Comparison of ENCODE assay signal across 8 cellular contexts in genomic region chr1:44031051-44031899, GRCh38. TPM values are rescaled to one million over a fixed set of nuclear protein-coding genes. Genes with fewer than 3 reads are reported as not detected.
DNase-seq lines count a peak whose midpoint lies in the region; ATAC-seq, FAIRE-seq and TF ChIP-seq lines count a peak whose summit lies in the region.

Gene SLC6A9 (minus strand): TSS chr1:44031462. CDS start chr1:44024277, 7,185 bp downstream.

- H3K4me2 ChIP-seq in DND-41 (ENCODE audit: insufficient read depth, low read length) (peak within 1 kb of the TSS; percentile 78), endothelial cell of umbilical vein (ENCODE audit: insufficient read depth, low read length) (peak within 1 kb of the TSS; percentile 79)

- H3K27ac Mint-ChIP-seq in stimulated activated naive CD8-positive, alpha-beta T cell treated with anti-CD3 and anti-CD28 coated beads, Interleukin-15, Interleukin-2, amounts not matched to agents 100 ng/mL and 50 ng/mL, for 24 hours: peak within 1 kb of the TSS; percentile 79

- H3K9me3 ChIP-seq in DND-41 (ENCODE audit: insufficient read depth, low read length, severe bottlenecking): no peaks in the 10 kb centered on the region
- H3K9me3 ChIP-seq in endothelial cell of umbilical vein (replicated peaks; ENCODE audit: control insufficient read depth, insufficient read depth, low read length): no peaks in the 10 kb centered on the region
- no peaks in the 10 kb centered on the region for H3K9me3 ChIP-seq in muscle layer of colon (ENCODE audit: low read length)

- H3K4me1 ChIP-seq in DND-41 (ENCODE audit: insufficient read depth, low read length): peaks cover 29% of the 10 kb centered on the region
- H3K4me1 ChIP-seq in endothelial cell of umbilical vein (ENCODE audit: control insufficient read depth, extremely low read depth, insufficient read depth, low read length): peaks cover 7% of the 10 kb centered on the region
- H3K4me1 ChIP-seq in muscle layer of colon (ENCODE audit: insufficient read depth, low read length): peaks cover 60% of the 10 kb centered on the region

- no peaks in the 10 kb centered on the region for H3K9me3 Mint-ChIP-seq in stimulated activated naive CD8-positive, alpha-beta T cell treated with anti-CD3 and anti-CD28 coated beads, Interleukin-15, Interleukin-2, amounts not matched to agents 100 ng/mL and 50 ng/mL, for 24 hours

- H3K27me3 Mint-ChIP-seq in stimulated activated naive CD8-positive, alpha-beta T cell treated with anti-CD3 and anti-CD28 coated beads, Interleukin-15, Interleukin-2, amounts not matched to agents 100 ng/mL and 50 ng/mL, for 24 hours: no peaks in the 10 kb centered on the region

- no peaks in the 10 kb centered on the region for H3K36me3 Mint-ChIP-seq in stimulated activated naive CD8-positive, alpha-beta T cell treated with anti-CD3 and anti-CD28 coated beads, Interleukin-15, Interleukin-2, amounts not matched to agents 100 ng/mL and 50 ng/mL, for 24 hours (ENCODE audit: low read depth)

- dilution Hi-C loops in endothelial cell of umbilical vein (cut with MboI; ENCODE audit: extremely low pct_ligation_motif_present, low sequenced_read_pairs): no loop called here

- H4K20me1 ChIP-seq in DND-41 (ENCODE audit: insufficient read depth, low read length): no peaks in the 10 kb centered on the region; the same call in 1 of the 2 replicates
- H4K20me1 ChIP-seq in endothelial cell of umbilical vein (replicated peaks; ENCODE audit: control insufficient read depth, extremely low read depth, insufficient read depth, low read length): no peaks in the 10 kb centered on the region

- no TSS peak for BruUV-seq in endothelial cell of umbilical vein (replicated peaks; lab: Mats Ljungman, UMichigan)

- DNase-seq in DND-41 (peak; percentile 61), NCI-H146 treated with DMSO at 0.1 percent for 48 hours (lab: John Stamatoyannopoulos, UW; ENCODE audit: unreplicated experiment) (peak; percentile 10), endothelial cell of umbilical vein (ENCODE audit: low read depth, low spot score) (peak; percentile 34)
- peak in 2 of 3 experiments; percentile 17 to 23 for DNase-seq in activated CD8-positive, alpha-beta memory T cell treated with anti-CD3 and anti-CD28 coated beads for 48 hours (ENCODE audit: low read depth in 2 of 3, low spot score in 2 of 3)

- H3K36me3 ChIP-seq in DND-41 (ENCODE audit: insufficient read depth, low read length): no peaks in the 10 kb centered on the region
- no peaks in the 10 kb centered on the region for H3K36me3 ChIP-seq in endothelial cell of umbilical vein (ENCODE audit: control insufficient read depth in 2 of 2, extremely low read depth in 1 of 2, insufficient read depth in 2 of 2, low read length in 2 of 2)
- H3K36me3 ChIP-seq in muscle layer of colon (ENCODE audit: insufficient read depth, low read length): no peaks in the 10 kb centered on the region

- POLR2A ChIA-PET in endothelial cell of umbilical vein (lab: Charles Lee): interaction anchor here (0.6 kb wide), 1 partner anchor 62 kb away, joined by 3 read pairs; the partner anchor contains the start of gene DPH2

- peaks cover 18% of the 10 kb centered on the region for H3K27me3 ChIP-seq in DND-41 (ENCODE audit: insufficient read depth, low read length, poor library complexity)
- no peaks in the 10 kb centered on the region for H3K27me3 ChIP-seq in endothelial cell of umbilical vein (ENCODE audit: control insufficient read depth in 2 of 2, insufficient read depth in 2 of 2, low read length in 2 of 2)
- no peaks in the 10 kb centered on the region for H3K27me3 ChIP-seq in muscle layer of colon (ENCODE audit: control insufficient read depth in 1 of 2, insufficient read depth in 2 of 2, low read length in 2 of 2)

- no peak for TF ChIP-seq POLR2A in endothelial cell of umbilical vein (IDR thresholded peaks at IDR 0.05; ENCODE audit: low read depth, low read length)

- H3K9ac ChIP-seq in DND-41 (ENCODE audit: low read depth, low read length): peak within 1 kb of the TSS; percentile 70
- H3K9ac ChIP-seq in endothelial cell of umbilical vein (replicated peaks; ENCODE audit: extremely low read depth, insufficient read depth, low read length): peak within 1 kb of the TSS; percentile 48
- H3K9ac ChIP-seq in muscle layer of colon (ENCODE audit: low read length): no peak within 1 kb of the TSS

- ATAC-seq in DND-41 (ENCODE audit: insufficient read depth, low read depth): peak; percentile 30
- ATAC-seq in GM21529 (IDR thresholded peaks at IDR 0.05; ENCODE audit: unreplicated experiment): no peak
- no peak for ATAC-seq in GM19397 (IDR thresholded peaks at IDR 0.05; ENCODE audit: unreplicated experiment)

- H3K27ac ChIP-seq in DND-41 (ENCODE audit: low read length): peak within 1 kb of the TSS; percentile 46
- no peak within 1 kb of the TSS for H3K27ac ChIP-seq in endothelial cell of umbilical vein (ENCODE audit: insufficient read depth, low read depth, low read length)
- H3K27ac ChIP-seq in muscle layer of colon (ENCODE audit: low read depth, low read length): peak within 1 kb of the TSS; percentile 94

- peaks cover 25% of the 10 kb centered on the region for H3K4me1 Mint-ChIP-seq in stimulated activated naive CD8-positive, alpha-beta T cell treated with anti-CD3 and anti-CD28 coated beads, Interleukin-15, Interleukin-2, amounts not matched to agents 100 ng/mL and 50 ng/mL, for 24 hours (ENCODE audit: low read depth)

- peak within 1 kb of the TSS; percentile 86 for H3K4me3 Mint-ChIP-seq in stimulated activated naive CD8-positive, alpha-beta T cell treated with anti-CD3 and anti-CD28 coated beads, Interleukin-15, Interleukin-2, amounts not matched to agents 100 ng/mL and 50 ng/mL, for 24 hours

- TF ChIP-seq CTCF in DND-41 (IDR thresholded peaks at IDR 0.05; ENCODE audit: borderline replicate concordance, extremely low read depth, low read length, poor library complexity, severe bottlenecking) (no peak), endothelial cell of umbilical vein (IDR thresholded peaks at IDR 0.05; ENCODE audit: extremely low read depth in 1 of 2, insufficient read depth in 1 of 2, low read depth in 1 of 2, low read length in 2 of 2) (no peak)

- H2AFZ ChIP-seq in DND-41 (ENCODE audit: low read depth, low read length) (peak within 1 kb of the TSS; percentile 98), endothelial cell of umbilical vein (ENCODE audit: low read depth, low read length) (peak within 1 kb of the TSS; percentile 74)

- intact Hi-C loops in endothelial cell of umbilical vein (cut with micrococcal nuclease): loop anchor here (2.0 to 5.0 kb wide), 2 partner anchors 39 to 62 kb away; partner anchors contain the start of gene CCDC24

- FAIRE-seq in endothelial cell of umbilical vein (lab: Jason Lieb, UNC): peak; percentile 64

- H3K9me1 ChIP-seq in endothelial cell of umbilical vein (replicated peaks; ENCODE audit: control insufficient read depth, extremely low read depth, insufficient read depth, low read length): no peaks in the 10 kb centered on the region

- H3K4me3 ChIP-seq in DND-41 (ENCODE audit: low read depth in 1 of 2, low read length in 2 of 2) (peak within 1 kb of the TSS; percentile 69 to 70; a peak in 3 of 4 replicates), endothelial cell of umbilical vein (replicated peaks in 1 of 3; ENCODE audit: insufficient read depth in 1 of 3, low read depth in 1 of 3, low read length in 3 of 3) (peak within 1 kb of the TSS; percentile 35 to 67 (median 59)), muscle layer of colon (ENCODE audit: low read depth in 1 of 2, low read length in 2 of 2) (peak within 1 kb of the TSS; percentile 80 to 95)

- CTCF ChIA-PET in endothelial cell of umbilical vein (lab: Charles Lee): interaction anchor here (0.6 to 2.2 kb wide), 4 partner anchors 17 to 399 kb away, joined by 3 to 7 read pairs (median 6); no protein-coding TSS in a partner anchor

- H3K79me2 ChIP-seq in DND-41 (ENCODE audit: insufficient read depth, low read length) (no peaks in the 10 kb centered on the region), endothelial cell of umbilical vein (ENCODE audit: control insufficient read depth, insufficient read depth, low read length) (no peaks in the 10 kb centered on the region)

TF ChIP-seq in endothelial cell of umbilical vein, 7 proteins besides CTCF, POLR2A, EP300 and RAD21:
- no peak for TF ChIP-seq MYC (IDR thresholded peaks at IDR 0.05; ENCODE audit: low read depth, low read length)

RNA-seq across cellular contexts. Expression of gene SLC6A9, which starts in this region (rescaled TPM):
- total RNA-seq in endothelial cell of umbilical vein: 1.3 and 1.5 TPM in 2 replicates
- polyA plus RNA-seq in endothelial cell of umbilical vein: 0.80 and 0.81 TPM in 2 replicates
- polyA plus RNA-seq in endothelial cell of umbilical vein (2011; cell fraction: cytosol; rRNA removed): 0.32 and 0.72 TPM in 2 replicates
- 0.97 and 1.1 TPM in 2 replicates for polyA plus RNA-seq in endothelial cell of umbilical vein (2011; cell fraction: nucleus; rRNA removed)
- 0.62 and 0.70 TPM in 2 replicates for polyA plus RNA-seq in endothelial cell of umbilical vein (2012)
- 1.5 and 2.2 TPM in 2 replicates for polyA minus RNA-seq in endothelial cell of umbilical vein
- 49.0 TPM for polyA minus RNA-seq in endothelial cell of umbilical vein (2011; cell fraction: cytosol; rRNA and poly(A)+ RNA removed)
- polyA minus RNA-seq in endothelial cell of umbilical vein (2011; cell fraction: nucleus; rRNA and poly(A)+ RNA removed): 0.58 and 1.3 TPM in 2 replicates

Comparison
In these comparisons a context has a peak if more than half of its experiments do, and no peak if none do; other contexts are left out.
1. DNase-seq: peak in every context shown above with its lines; median percentile 61 in DND-41; 34 in endothelial cell of umbilical vein; 20 in activated CD8-positive, alpha-beta memory T cell treated with anti-CD3 and anti-CD28 coated beads for 48 hours; 10 in NCI-H146 treated with DMSO at 0.1 percent for 48 hours.